11 cellular contexts compared by ENCODE assay signal in genomic region chr21:33292724-33293123, GRCh38.
"Had no signal": no experiment of that assay in that cellular context is flagged by ENCODE, and none has a peak within 500 bp of the region (broad histone marks: within the 10 kb centered on the region; RNA-seq: fewer than 3 reads in every experiment).

No MANE protein-coding gene starts in this region.

- H3K27ac Mint-ChIP-seq: T-helper 2 cell treated with Interferon-gamma antibody and Interleukin-4, amounts not matched to agents 5 μg/mL and 100 μg/mL, for 36 hours had no signal

- H3K4me3 ChIP-seq: gastroesophageal sphincter had no signal

- H3K27me3 ChIP-seq: gastroesophageal sphincter had no signal

- H3K4me3 Mint-ChIP-seq: T-helper 2 cell treated with Interferon-gamma antibody and Interleukin-4, amounts not matched to agents 5 μg/mL and 100 μg/mL, for 36 hours had no signal

- H3K9ac ChIP-seq: parathyroid adenoma had no signal

- ATAC-seq: activated CD4-positive, CD25-positive, alpha-beta regulatory T cell treated with anti-CD3 and anti-CD28 coated beads, Interleukin-2, amount 50 U/mL, for 24 hours; effector memory CD8-positive, alpha-beta T cell; gastroesophageal sphincter had no signal

- H3K9me3 ChIP-seq: gastroesophageal sphincter had no signal

- H3K4me1 ChIP-seq: parathyroid adenoma had no signal

- H3K9me3 Mint-ChIP-seq: effector memory CD8-positive, alpha-beta T cell; T-helper 2 cell treated with Interferon-gamma antibody and Interleukin-4, amounts not matched to agents 5 μg/mL and 100 μg/mL, for 36 hours had no signal

- H3K27ac ChIP-seq: gastroesophageal sphincter, parathyroid adenoma had no signal

- H2AFZ ChIP-seq: parathyroid adenoma had no signal

- DNase-seq: activated CD4-positive, alpha-beta T cell treated with anti-CD3 and anti-CD28 coated beads, Interleukin-2, amount 50 U/mL, for 4 hours; activated T-cell treated with anti-CD3 and anti-CD28 coated beads, Interleukin-2, amount 50 U/mL, for 48 hours; central memory CD4-positive, alpha-beta T cell; effector memory CD8-positive, alpha-beta T cell; islet precursor cell; small intestine; trophoblast cell had no signal

- H3K27me3 Mint-ChIP-seq: effector memory CD8-positive, alpha-beta T cell had no signal
